ENCODE assay signal across 10 cellular contexts in the genomic region with DNA sequence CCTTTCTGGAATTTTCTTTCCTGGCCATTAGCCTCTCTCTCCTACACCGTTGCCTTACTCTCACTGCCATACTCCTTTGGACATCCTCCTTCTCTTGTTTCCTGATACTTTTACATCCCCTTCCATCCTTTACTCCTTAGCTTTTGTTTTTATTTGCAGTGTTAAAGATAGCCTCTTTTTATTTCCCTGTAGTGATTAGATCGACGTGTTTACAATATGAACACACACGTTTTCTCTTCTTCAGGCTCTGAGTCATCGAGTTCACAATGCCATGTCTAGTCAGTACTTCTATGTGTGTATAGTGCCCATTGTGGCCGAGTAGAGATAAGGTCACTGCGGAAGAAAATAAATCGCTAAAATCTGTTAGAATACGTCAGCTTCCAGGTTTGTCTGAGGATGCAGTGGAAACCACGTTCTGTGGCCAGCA.
DNase-seq lines count a peak whose midpoint lies in the region; ATAC-seq lines count a peak whose summit lies in the region.
"Had no signal": no experiment of that assay in that cellular context is flagged by ENCODE, and none has a peak within 500 bp of the region (broad histone marks: within the 10 kb centered on the region; RNA-seq: fewer than 3 reads in every experiment).

No MANE protein-coding gene starts in this region.

- H3K4me3 ChIP-seq in aorta (ENCODE audit: low read length in 2 of 2): no peak overlapping the region
- H3K4me3 ChIP-seq: GM23338, SK-N-MC had no signal

- H3K4me1 ChIP-seq in aorta (ENCODE audit: control insufficient read depth in 1 of 2, insufficient read depth in 2 of 2, low read length in 2 of 2): peaks cover 12 to 15% of the 10 kb centered on the region in 2 donors

- no peaks in the 10 kb centered on the region for H3K9me3 Mint-ChIP-seq in stimulated activated naive CD8-positive, alpha-beta T cell treated with anti-CD3 and anti-CD28 coated beads, Interleukin-15, amount 100 ng/mL, for 72 hours
- H3K9me3 Mint-ChIP-seq: GM23338 had no signal

- intact Hi-C loops in aorta (cut with DNase I): loop anchor here in 1 of 2 donors (10.0 kb wide), 1 partner anchor 618 kb away; the partner anchor contains the start of gene BCL6

- H3K27ac ChIP-seq in aorta (ENCODE audit: low read depth in 1 of 2, low read length in 2 of 2): no peak overlapping the region
- H3K27ac ChIP-seq: SK-N-MC had no signal

- H3K27ac Mint-ChIP-seq in stimulated activated naive CD8-positive, alpha-beta T cell treated with anti-CD3 and anti-CD28 coated beads, Interleukin-15, amount 100 ng/mL, for 72 hours: peak overlapping the region in 1 of 2 donors; percentile 50

- H3K27me3 Mint-ChIP-seq in stimulated activated naive CD8-positive, alpha-beta T cell treated with anti-CD3 and anti-CD28 coated beads, Interleukin-15, amount 100 ng/mL, for 72 hours: no peaks in the 10 kb centered on the region

- H3K9me3 ChIP-seq in aorta (ENCODE audit: control insufficient read depth, low read length): no peaks in the 10 kb centered on the region

- no peaks in the 10 kb centered on the region for H3K36me3 ChIP-seq in aorta (ENCODE audit: control insufficient read depth in 1 of 2, insufficient read depth in 2 of 2, low read length in 1 of 2)

- peaks cover 50% of the 10 kb centered on the region for H3K4me1 Mint-ChIP-seq in stimulated activated naive CD8-positive, alpha-beta T cell treated with anti-CD3 and anti-CD28 coated beads, Interleukin-15, amount 100 ng/mL, for 72 hours

- no peaks in the 10 kb centered on the region for H3K27me3 ChIP-seq in aorta (ENCODE audit: control insufficient read depth in 1 of 2, insufficient read depth in 2 of 2, low read length in 1 of 2)

- peak; percentile 76 to 84 for ATAC-seq in activated CD4-positive, CD25-positive, alpha-beta regulatory T cell treated with anti-CD3 and anti-CD28 coated beads, Interleukin-2, amount 50 U/mL, for 24 hours
- ATAC-seq in stimulated activated naive CD8-positive, alpha-beta T cell treated with anti-CD3 and anti-CD28 coated beads, Interleukin-15, amount 100 ng/mL, for 72 hours: peak; percentile 87
- no peak for ATAC-seq in aorta (ENCODE audit: low FRiP score)
- no peak for ATAC-seq in HG02759 (IDR thresholded peaks at IDR 0.05; ENCODE audit: unreplicated experiment)
- ATAC-seq: GM23338 had no signal

- no peak for DNase-seq in activated CD4-positive, CD25-positive, alpha-beta regulatory T cell (lab: John Stamatoyannopoulos, UW)
- DNase-seq in SW480 (ENCODE audit: low spot score) (peak; percentile 69), hepatic stellate cell (ENCODE audit: low spot score) (peak; percentile 38), C1 segment of cervical spinal cord (lab: John Stamatoyannopoulos, UW) (no peak), aorta (no peak)
- DNase-seq in stimulated activated naive CD8-positive, alpha-beta T cell treated with anti-CD3 and anti-CD28 coated beads, Interleukin-15, amount 100 ng/mL, for 72 hours: peak; percentile 20 to 25

- H3K4me3 Mint-ChIP-seq in stimulated activated naive CD8-positive, alpha-beta T cell treated with anti-CD3 and anti-CD28 coated beads, Interleukin-15, amount 100 ng/mL, for 72 hours: peak overlapping the region; percentile 48 to 81
- H3K4me3 Mint-ChIP-seq: GM23338 had no signal

- 34 to 38% methylated on average over 10 of the region's 10 CpGs for WGBS in aorta, 2 donors

Comparison
In these comparisons a context has a peak if more than half of its experiments do, and no peak if none do; other contexts are left out.
1. ATAC-seq: peak in activated CD4-positive, CD25-positive, alpha-beta regulatory T cell treated with anti-CD3 and anti-CD28 coated beads, Interleukin-2, amount 50 U/mL, for 24 hours (2 of 2) and stimulated activated naive CD8-positive, alpha-beta T cell treated with anti-CD3 and anti-CD28 coated beads, Interleukin-15, amount 100 ng/mL, for 72 hours (single experiment); none in aorta (single experiment) and HG02759 (single experiment).
2. DNase-seq: peak in SW480 (single experiment), hepatic stellate cell (single experiment) and stimulated activated naive CD8-positive, alpha-beta T cell treated with anti-CD3 and anti-CD28 coated beads, Interleukin-15, amount 100 ng/mL, for 72 hours (2 of 2); none in activated CD4-positive, CD25-positive, alpha-beta regulatory T cell (0 of 4), C1 segment of cervical spinal cord (0 of 14) and aorta (0 of 2).